9 cellular contexts compared by ENCODE assay signal in genomic region chr6:111992851-111993250, GRCh38.
A peak's percentile ranks its signal among the peaks of the same experiment; 100 is the strongest.
DNase-seq lines count a peak whose midpoint lies in the region; ATAC-seq, FAIRE-seq and TF ChIP-seq lines count a peak whose summit lies in the region.
"Had no signal": no experiment of that assay in that cellular context is flagged by ENCODE, and none has a peak within 500 bp of the region (broad histone marks: within the 10 kb centered on the region; RNA-seq: fewer than 3 reads in every experiment).

No MANE protein-coding gene starts in this region.

- H3K36me3 Mint-ChIP-seq in activated T-cell treated with anti-CD3 and anti-CD28 coated beads, Interleukin-2, amount 50 U/mL, for 4 hours (ENCODE audit: insufficient read depth): no peaks in the 10 kb centered on the region
- H3K36me3 Mint-ChIP-seq: memory B cell had no signal

- intact Hi-C loops in IMR-90 (cut with micrococcal nuclease) (no loop called here), cardiac septum (cut with DNase I) (no loop called here)

- H3K4me3 ChIP-seq in IMR-90 (ENCODE audit: insufficient read depth, low read depth, low read length) (no peak overlapping the region), small intestine (ENCODE audit: low read depth in 1 of 2, low read length in 2 of 2) (no peak overlapping the region)

- no peak overlapping the region for H3K23ac ChIP-seq in IMR-90 (ENCODE audit: low read depth, low read length)

- peak overlapping the region; percentile 11; the same call in 1 of the 2 replicates for H2BK120ac ChIP-seq in IMR-90 (ENCODE audit: low read depth, low read length)

- FAIRE-seq in small intestine (lab: Jason Lieb, UNC): no peak

- CTCF ChIA-PET in IMR-90 (lab: Yijun Ruan, JAX): interaction anchor here (0.6 kb wide), 1 partner anchor 110 kb away, joined by 3 read pairs; no protein-coding TSS in a partner anchor

- H3K4me2 ChIP-seq in IMR-90 (ENCODE audit: low read depth, low read length): no peak overlapping the region

- no peak overlapping the region for H2AK9ac ChIP-seq in IMR-90 (replicated peaks; ENCODE audit: low read depth, low read length, poor library complexity)

- dilution Hi-C loops in IMR-90 (cut with HindIII; ENCODE audit: low sequenced_read_pairs, unreplicated experiment): no loop called here

- no peak for TF ChIP-seq RAD21 in IMR-90 (IDR thresholded peaks at IDR 0.05; ENCODE audit: low read length)

- no peaks in the 10 kb centered on the region for H3K79me1 ChIP-seq in IMR-90 (ENCODE audit: low read depth in 1 of 2, low read length in 2 of 2)

- POLR2A ChIA-PET in IMR-90 (lab: Charles Lee; ENCODE audit: unreplicated experiment): no interaction called here

- no peak overlapping the region; the same call in 1 of the 2 replicates for H3K14ac ChIP-seq in IMR-90 (replicated peaks; ENCODE audit: low read depth, low read length)

- peak overlapping the region; percentile 1; the same call in 1 of the 2 replicates for H4K91ac ChIP-seq in IMR-90 (ENCODE audit: insufficient read depth, low read depth, low read length)

- H3K4me1 ChIP-seq in IMR-90 (ENCODE audit: control insufficient read depth, insufficient read depth, low read length) (no peaks in the 10 kb centered on the region), small intestine (ENCODE audit: control insufficient read depth in 2 of 2, insufficient read depth in 1 of 2, low read depth in 1 of 2, low read length in 1 of 2) (no peaks in the 10 kb centered on the region)

- no peaks in the 10 kb centered on the region for H3K27me3 ChIP-seq in IMR-90 (ENCODE audit: control insufficient read depth, insufficient read depth, low read length)
- H3K27me3 ChIP-seq in small intestine (ENCODE audit: control insufficient read depth in 2 of 2, insufficient read depth in 2 of 2, low read length in 2 of 2): no peaks in the 10 kb centered on the region

- H3K27me3 Mint-ChIP-seq in activated T-cell treated with anti-CD3 and anti-CD28 coated beads, Interleukin-2, amount 50 U/mL, for 4 hours (ENCODE audit: low read depth): no peaks in the 10 kb centered on the region

- ATAC-seq in GM19463 (IDR thresholded peaks at IDR 0.05; ENCODE audit: unreplicated experiment) (peak; percentile 72), IMR-90 (ENCODE audit: low read depth) (no peak)
- peak; percentile 80 for ATAC-seq in activated T-cell treated with anti-CD3 and anti-CD28 coated beads, Interleukin-2, amount 50 U/mL, for 4 hours

- no peak overlapping the region for H3K9ac ChIP-seq in IMR-90 (ENCODE audit: low read depth, low read length)

- H3K9me3 ChIP-seq in IMR-90 (ENCODE audit: control insufficient read depth, insufficient read depth, low read length): no peaks in the 10 kb centered on the region
- no peaks in the 10 kb centered on the region for H3K9me3 ChIP-seq in small intestine (ENCODE audit: control insufficient read depth, low read depth)

- H3K36me3 ChIP-seq in IMR-90 (ENCODE audit: control insufficient read depth, insufficient read depth, low read length) (no peaks in the 10 kb centered on the region), small intestine (ENCODE audit: control insufficient read depth in 2 of 2, insufficient read depth in 2 of 2, low read length in 2 of 2) (no peaks in the 10 kb centered on the region)

- in situ Hi-C loops in IMR-90 (cut with MboI; ENCODE audit: low sequenced_read_pairs): no loop called here

- TF ChIP-seq POLR2A in IMR-90 (IDR thresholded peaks at IDR 0.05; ENCODE audit: low read depth, low read length): no peak

- WGBS in IMR-90 (ENCODE audit: extremely low coverage in 2 of 2, insufficient read length in 1 of 2), 2 experiments: 79% methylated on average over 3 of the region's 4 CpGs; no CpG with 5 or more reads in 1 of the 2 experiments
- 72 to 87% (median 73%) methylated on average over 4 of the region's 4 CpGs for WGBS in small intestine, 3 donors

- H4K8ac ChIP-seq in IMR-90 (ENCODE audit: low read depth in 2 of 2, low read length in 2 of 2): no peak overlapping the region

- H3K56ac ChIP-seq in IMR-90 (ENCODE audit: extremely low read depth, insufficient read depth, low read length): no peak overlapping the region

- 0 out of 2 replicates have a peak overlapping the region, but pooled peaks have one; percentile 13 for H3K4ac ChIP-seq in IMR-90 (ENCODE audit: low read depth, low read length)

- H2AK5ac ChIP-seq in IMR-90 (ENCODE audit: low read depth, low read length): no peak overlapping the region

- H2BK15ac ChIP-seq in IMR-90 (ENCODE audit: low read depth, low read length): 0 out of 3 replicates have a peak overlapping the region, but pooled peaks have one; percentile 32

- peak; percentile 52 for DNase-seq in IMR-90
- DNase-seq in activated T-cell treated with anti-CD3 and anti-CD28 coated beads, Interleukin-2, amount 50 U/mL, for 4 hours: peak; percentile 37
- DNase-seq in small intestine: peak; percentile 27
- no peak for DNase-seq in CD1c-positive myeloid dendritic cell (ENCODE audit: extremely low spot score)
- no peak for DNase-seq in epidermal melanocyte (ENCODE audit: insufficient read length, low spot score)
- no peak for DNase-seq in NCI-H1092 treated with DMSO at 0.1 percent for 48 hours (lab: John Stamatoyannopoulos, UW)
- no peak for DNase-seq in cardiac septum (ENCODE audit: low spot score)

- H3K27ac ChIP-seq in IMR-90 (ENCODE audit: insufficient read depth, low read length): no peak overlapping the region
- no peak overlapping the region for H3K27ac ChIP-seq in small intestine (ENCODE audit: low read depth in 1 of 2, low read length in 1 of 2)

- no peak overlapping the region for H2BK5ac ChIP-seq in IMR-90 (ENCODE audit: low read depth, low read length, poor library complexity, severe bottlenecking)

- TF ChIP-seq CTCF in IMR-90 (conservative IDR thresholded peaks at IDR 0.05; ENCODE audit: low read depth, low read length): no peak

- H4K5ac ChIP-seq in IMR-90 (ENCODE audit: low read depth, low read length): no peak overlapping the region

- no peaks in the 10 kb centered on the region for H4K20me1 ChIP-seq in IMR-90 (ENCODE audit: insufficient read depth, low read length)

- no peaks in the 10 kb centered on the region for H3K9me1 ChIP-seq in IMR-90 (ENCODE audit: insufficient read depth, low read length)

- no peak overlapping the region for H2BK20ac ChIP-seq in IMR-90 (ENCODE audit: low read depth, low read length)

- no TSS peak for BruUV-seq in IMR-90 (replicated peaks; lab: Mats Ljungman, UMichigan)

- H2AFZ ChIP-seq in IMR-90 (replicated peaks; ENCODE audit: low read length, poor library complexity): peak overlapping the region; percentile 47

- no peak overlapping the region for H3K18ac ChIP-seq in IMR-90 (ENCODE audit: low read depth, low read length)

- peaks cover 89% of the 10 kb centered on the region for H3K4me1 Mint-ChIP-seq in activated T-cell treated with anti-CD3 and anti-CD28 coated beads, Interleukin-2, amount 50 U/mL, for 4 hours (ENCODE audit: low read depth)

- H3K9me3 Mint-ChIP-seq in activated T-cell treated with anti-CD3 and anti-CD28 coated beads, Interleukin-2, amount 50 U/mL, for 4 hours: no peaks in the 10 kb centered on the region
- H3K9me3 Mint-ChIP-seq: memory B cell had no signal

- peak overlapping the region; percentile 63 for H3K4me3 Mint-ChIP-seq in activated T-cell treated with anti-CD3 and anti-CD28 coated beads, Interleukin-2, amount 50 U/mL, for 4 hours
- H3K4me3 Mint-ChIP-seq: memory B cell had no signal

TF ChIP-seq in IMR-90, 13 proteins besides CTCF, POLR2A, EP300 and RAD21:
- TF ChIP-seq FOS (IDR thresholded peaks at IDR 0.05; ENCODE audit: low read depth, low read length): no peak
- no peak for TF ChIP-seq RFX5 (IDR thresholded peaks at IDR 0.05; ENCODE audit: low read depth, low read length)
- TF ChIP-seq BHLHE40 (IDR thresholded peaks at IDR 0.05; ENCODE audit: low read depth, low read length): no peak
- no peak for TF ChIP-seq CEBPB (IDR thresholded peaks at IDR 0.05; ENCODE audit: low read depth, low read length)
- TF ChIP-seq SMC3 (IDR thresholded peaks at IDR 0.05; ENCODE audit: low read depth, low read length): no peak

Comparison
In these comparisons a context has a peak if more than half of its experiments do, and no peak if none do; other contexts are left out.
1. DNase-seq: peak in IMR-90 (single experiment), activated T-cell treated with anti-CD3 and anti-CD28 coated beads, Interleukin-2, amount 50 U/mL, for 4 hours (single experiment) and small intestine (single experiment); none in CD1c-positive myeloid dendritic cell (single experiment), epidermal melanocyte (single experiment), NCI-H1092 treated with DMSO at 0.1 percent for 48 hours (single experiment) and cardiac septum (single experiment).